Comparison of ENCODE assay signal across 16 cellular contexts in the genomic region with DNA sequence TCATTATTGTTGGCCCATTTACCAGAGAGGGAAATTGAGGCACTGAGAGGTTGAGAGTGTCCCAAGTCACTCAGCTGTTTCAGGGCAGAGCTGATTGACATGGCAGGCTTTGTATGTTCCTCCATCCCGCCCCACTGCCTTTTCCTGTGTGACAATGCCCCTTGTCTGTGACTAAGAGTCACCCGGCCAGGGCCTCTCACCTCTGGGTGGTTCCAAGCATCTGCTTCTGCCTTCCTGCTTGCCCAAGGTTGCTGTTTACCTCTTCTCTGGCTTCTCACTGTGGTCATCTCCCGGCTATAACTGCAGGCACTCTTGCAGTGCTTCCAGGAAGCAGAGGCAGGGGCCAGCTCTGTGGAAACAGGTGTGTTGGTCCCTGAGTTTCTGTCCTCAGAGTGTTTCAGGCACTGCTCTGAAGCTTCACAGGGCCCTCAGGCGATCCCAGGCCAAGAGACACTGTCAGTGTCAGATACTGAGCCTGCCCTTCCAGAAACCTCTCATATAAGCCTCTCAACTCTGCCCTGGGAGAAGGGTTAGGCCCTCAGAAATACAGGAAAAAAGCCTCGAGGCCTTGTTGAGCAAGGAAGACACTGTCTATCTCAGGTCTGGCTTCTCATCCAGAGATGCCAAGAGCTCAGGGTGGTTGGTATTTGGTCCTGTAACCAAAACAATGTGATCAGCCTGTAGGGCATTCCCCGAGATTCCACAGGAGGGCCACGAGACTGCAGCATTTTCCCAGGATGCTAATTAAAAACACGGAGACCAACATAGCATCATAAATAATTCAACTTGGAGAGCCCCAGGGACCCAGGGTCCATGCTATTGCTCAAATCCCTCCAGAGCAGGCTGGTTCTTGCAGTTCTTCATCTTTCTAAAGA. TPM values are rescaled to one million over a fixed set of nuclear protein-coding genes. Genes with fewer than 3 reads are reported as not detected.
DNase-seq lines count a peak whose midpoint lies in the region; ATAC-seq and TF ChIP-seq lines count a peak whose summit lies in the region.
"Had no signal": no experiment of that assay in that cellular context is flagged by ENCODE, and none has a peak within 500 bp of the region (broad histone marks: within the 10 kb centered on the region; RNA-seq: fewer than 3 reads in every experiment).

No MANE protein-coding gene starts in this region.

- CTCF ChIA-PET in MCF 10A (lab: Yijun Ruan, JAX), result interaction anchor here (1.3 kb wide), 1 partner anchor 13 kb away, joined by 3 read pairs; no protein-coding TSS in a partner anchor

- intact Hi-C loops in breast epithelium (cut with DNase I; ENCODE audit: low total_unique reads) (no loop called here), MCF 10A (cut with micrococcal nuclease) (no loop called here)

- H3K27ac Mint-ChIP-seq in MCF 10A (ENCODE audit: low read depth, unreplicated experiment), result no peak overlapping the region
- H3K27ac Mint-ChIP-seq: T-cell, type B pancreatic cell had no signal

- H2AFZ ChIP-seq in Loucy (ENCODE audit: low read length), result peak overlapping the region; percentile 42
- H2AFZ ChIP-seq: PC-9 had no signal

- TF ChIP-seq POLR2A in breast epithelium (IDR thresholded peaks at IDR 0.05), result no peak

- H3K36me3 ChIP-seq in breast epithelium, result no peaks in the 10 kb centered on the region
- H3K36me3 ChIP-seq in Loucy (ENCODE audit: insufficient read depth, low read length), result no peaks in the 10 kb centered on the region

- peaks cover 19% of the 10 kb centered on the region for H3K27me3 Mint-ChIP-seq in MCF 10A (ENCODE audit: insufficient read depth, unreplicated experiment)

- H3K9me3 ChIP-seq in breast epithelium (no peaks in the 10 kb centered on the region), Loucy (ENCODE audit: insufficient read depth, low read depth, low read length) (no peaks in the 10 kb centered on the region)

- ATAC-seq in GM19023 (IDR thresholded peaks at IDR 0.05; ENCODE audit: unreplicated experiment), result no peak
- ATAC-seq: T-cell had no signal

- no TSS peak for BruUV-seq in MCF 10A (replicated peaks; lab: Mats Ljungman, UMichigan)

- no peaks in the 10 kb centered on the region for H4K20me1 ChIP-seq in Loucy (ENCODE audit: insufficient read depth, low read length, poor library complexity, severe bottlenecking)

- H3K9ac ChIP-seq in Loucy (ENCODE audit: low read depth, low read length, poor library complexity, severe bottlenecking), result no peak overlapping the region

- POLR2A ChIA-PET in MCF 10A (lab: Yijun Ruan, JAX), result interaction anchor here (0.6 to 1.6 kb wide), 2 partner anchors 56 to 134 kb away, joined by 3 read pairs; no protein-coding TSS in a partner anchor

- H3K27ac ChIP-seq in breast epithelium, result peak overlapping the region; percentile 70 to 84
- H3K27ac ChIP-seq: PC-9 had no signal

- no peaks in the 10 kb centered on the region for H3K79me2 ChIP-seq in Loucy (ENCODE audit: insufficient read depth, low read length)

- H3K4me3 ChIP-seq in breast epithelium (no peak overlapping the region), Loucy (ENCODE audit: low read length, poor library complexity, severe bottlenecking) (no peak overlapping the region), epithelial cell of proximal tubule (ENCODE audit: low read depth, low read length) (no peak overlapping the region)
- H3K4me3 ChIP-seq: PC-9 had no signal

- H3K9me2 ChIP-seq in Loucy (replicated peaks; ENCODE audit: low read depth, low read length), result no peaks in the 10 kb centered on the region

- DNase-seq in breast epithelium (ENCODE audit: low spot score in 2 of 2) (peak in 1 of 2 donors; percentile 64), MCF 10A (ENCODE audit: unreplicated experiment) (no peak), epithelial cell of proximal tubule (ENCODE audit: low read depth) (peak; percentile 64), renal cortical epithelial cell (ENCODE audit: low read depth) (peak; percentile 84), NOMO-1 treated with DMSO at 0.1 percent for 48 hours (lab: John Stamatoyannopoulos, UW; ENCODE audit: unreplicated experiment) (no peak), NAMALWA (ENCODE audit: low spot score) (no peak)
- DNase-seq: effector memory CD4-positive, alpha-beta T cell; EL; kidney glomerular epithelial cell; T-cell had no signal

- H3K4me1 ChIP-seq in breast epithelium, result peaks cover 0 to 6% of the 10 kb centered on the region in 2 donors
- peaks cover 43% of the 10 kb centered on the region for H3K4me1 ChIP-seq in Loucy (ENCODE audit: insufficient read depth, low read length, poor library complexity, severe bottlenecking)

- no peak for TF ChIP-seq CTCF in breast epithelium (IDR thresholded peaks at IDR 0.05)
- TF ChIP-seq CTCF in MCF 10A (IDR thresholded peaks at IDR 0.05; ENCODE audit: unreplicated experiment), result no peak
- no peak for TF ChIP-seq CTCF in Loucy (conservative IDR thresholded peaks at IDR 0.05; ENCODE audit: low read length)
- TF ChIP-seq CTCF in epithelial cell of proximal tubule (conservative IDR thresholded peaks at IDR 0.05; ENCODE audit: low read depth, low read length), result peak; percentile 27

- no peaks in the 10 kb centered on the region for H3K27me3 ChIP-seq in breast epithelium
- no peaks in the 10 kb centered on the region for H3K27me3 ChIP-seq in Loucy (ENCODE audit: insufficient read depth, low read length, poor library complexity, severe bottlenecking)

- H3K36me3 Mint-ChIP-seq in MCF 10A (ENCODE audit: insufficient read depth, unreplicated experiment), result no peaks in the 10 kb centered on the region
- H3K36me3 Mint-ChIP-seq: T-cell, type B pancreatic cell had no signal

- 0 out of 2 replicates have a peak, but pooled peaks cover 4% of the 10 kb centered on the region for H3F3A ChIP-seq in Loucy (ENCODE audit: low read depth)

- H3K4me2 ChIP-seq in Loucy (ENCODE audit: low read depth, low read length, poor library complexity, severe bottlenecking), result no peak overlapping the region
- H3K4me2 ChIP-seq: PC-9 had no signal

- no peaks in the 10 kb centered on the region for H3K9me3 Mint-ChIP-seq in MCF 10A (ENCODE audit: unreplicated experiment)
- H3K9me3 Mint-ChIP-seq: T-cell, type B pancreatic cell had no signal

- no peaks in the 10 kb centered on the region for H3K4me1 Mint-ChIP-seq in MCF 10A (ENCODE audit: insufficient read depth, unreplicated experiment)

- no peak overlapping the region for H3K4me3 Mint-ChIP-seq in MCF 10A (ENCODE audit: unreplicated experiment)
- H3K4me3 Mint-ChIP-seq: T-cell, type B pancreatic cell had no signal

RNA-seq across cellular contexts. Expression of a gene that starts 42.0 kb away (rescaled TPM):
- total RNA-seq in breast epithelium (100 to 1,000 TPM in 1 of 3 donors, 10 to 100 TPM in 1, under 1 TPM in 1; 0.64 to 106 (median 40.0) TPM), MCF 10A (2022) (not detected in 2 replicates), epithelial cell of proximal tubule (41.9 and 69.6 TPM in 2 replicates), renal cortical epithelial cell (61.6 and 98.4 TPM in 2 replicates)
- total RNA-seq: myocyte, PC-9, pulmonary artery endothelial cell had no signal

Comparison
In these comparisons a context has a peak if more than half of its experiments do, and no peak if none do; other contexts are left out.
1. DNase-seq: peak in epithelial cell of proximal tubule (single experiment) and renal cortical epithelial cell (single experiment); none in MCF 10A (single experiment), NOMO-1 treated with DMSO at 0.1 percent for 48 hours (single experiment) and NAMALWA (single experiment).